ENCODE assay signal across 8 cellular contexts in the genomic region with DNA sequence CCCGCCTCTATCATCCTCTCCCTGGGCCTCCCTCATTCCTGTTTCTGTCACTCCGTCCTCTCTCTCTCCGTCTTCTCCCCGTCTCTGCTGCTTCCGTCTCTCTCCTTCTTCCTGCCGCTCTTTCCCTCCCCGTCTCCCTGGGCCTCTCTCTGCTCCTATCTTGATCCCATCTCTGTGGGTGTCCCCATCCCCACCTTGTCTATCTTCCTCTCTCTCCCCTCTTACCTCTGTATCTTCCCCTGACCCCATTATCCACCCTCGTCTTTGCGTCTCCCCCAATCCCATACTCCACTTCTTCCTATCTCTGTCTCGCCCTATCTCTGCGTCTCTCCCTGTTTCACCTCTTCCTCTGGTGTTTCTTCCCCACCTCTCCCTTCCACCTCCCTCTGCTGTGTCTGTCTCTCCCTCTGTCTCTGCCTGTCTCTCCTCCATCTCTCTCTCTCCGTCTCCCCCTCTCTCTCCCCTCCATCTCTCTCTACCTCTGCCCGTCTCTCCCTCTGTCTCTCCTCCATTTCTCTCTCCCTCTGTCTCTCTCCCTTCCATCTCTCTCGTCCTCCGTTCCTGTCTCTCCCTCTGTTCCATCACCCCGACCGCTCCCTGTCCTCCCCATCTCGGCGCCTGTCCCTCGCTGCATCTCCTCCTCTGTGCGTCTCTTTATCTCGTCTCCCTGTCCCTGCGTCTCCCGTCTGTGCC. TPM values are rescaled to one million over a fixed set of nuclear protein-coding genes. Genes with fewer than 3 reads are reported as not detected.
DNase-seq lines count a peak whose midpoint lies in the region; ATAC-seq lines count a peak whose summit lies in the region.

No MANE protein-coding gene starts in this region.

- peak overlapping the region; percentile 86 for H3K27ac Mint-ChIP-seq in stimulated activated naive CD8-positive, alpha-beta T cell treated with anti-CD3 and anti-CD28 coated beads, Interleukin-15, Interleukin-2, amounts not matched to agents 100 ng/mL and 50 ng/mL, for 24 hours
- peak overlapping the region; percentile 91 for H3K27ac Mint-ChIP-seq in activated naive CD8-positive, alpha-beta T cell treated with anti-CD3 and anti-CD28 coated beads, Interleukin-2, amount 10 ng/mL, durations not matched to agents 7 days and 5 days
- H3K27ac Mint-ChIP-seq in memory B cell: peak overlapping the region; percentile 64

- peaks cover 36% of the 10 kb centered on the region for H3K27me3 Mint-ChIP-seq in stimulated activated naive CD8-positive, alpha-beta T cell treated with anti-CD3 and anti-CD28 coated beads, Interleukin-15, Interleukin-2, amounts not matched to agents 100 ng/mL and 50 ng/mL, for 24 hours
- peaks cover 48% of the 10 kb centered on the region for H3K27me3 Mint-ChIP-seq in activated naive CD8-positive, alpha-beta T cell treated with anti-CD3 and anti-CD28 coated beads, Interleukin-2, amount 10 ng/mL, durations not matched to agents 7 days and 5 days
- peaks cover 32% of the 10 kb centered on the region for H3K27me3 Mint-ChIP-seq in memory B cell

- H3K4me3 Mint-ChIP-seq in stimulated activated naive CD8-positive, alpha-beta T cell treated with anti-CD3 and anti-CD28 coated beads, Interleukin-15, Interleukin-2, amounts not matched to agents 100 ng/mL and 50 ng/mL, for 24 hours: peak overlapping the region; percentile 84
- peak overlapping the region; percentile 93 for H3K4me3 Mint-ChIP-seq in activated naive CD8-positive, alpha-beta T cell treated with anti-CD3 and anti-CD28 coated beads, Interleukin-2, amount 10 ng/mL, durations not matched to agents 7 days and 5 days
- peak overlapping the region; percentile 87 for H3K4me3 Mint-ChIP-seq in memory B cell

- no peaks in the 10 kb centered on the region for H3K36me3 Mint-ChIP-seq in stimulated activated naive CD8-positive, alpha-beta T cell treated with anti-CD3 and anti-CD28 coated beads, Interleukin-15, Interleukin-2, amounts not matched to agents 100 ng/mL and 50 ng/mL, for 24 hours (ENCODE audit: low read depth)
- peaks cover 4% of the 10 kb centered on the region for H3K36me3 Mint-ChIP-seq in activated naive CD8-positive, alpha-beta T cell treated with anti-CD3 and anti-CD28 coated beads, Interleukin-2, amount 10 ng/mL, durations not matched to agents 7 days and 5 days
- peaks cover 8% of the 10 kb centered on the region for H3K36me3 Mint-ChIP-seq in memory B cell

- H3K9me3 Mint-ChIP-seq in stimulated activated naive CD8-positive, alpha-beta T cell treated with anti-CD3 and anti-CD28 coated beads, Interleukin-15, Interleukin-2, amounts not matched to agents 100 ng/mL and 50 ng/mL, for 24 hours: peaks cover 3% of the 10 kb centered on the region
- no peaks in the 10 kb centered on the region for H3K9me3 Mint-ChIP-seq in activated naive CD8-positive, alpha-beta T cell treated with anti-CD3 and anti-CD28 coated beads, Interleukin-2, amount 10 ng/mL, durations not matched to agents 7 days and 5 days
- H3K9me3 Mint-ChIP-seq in memory B cell: peaks cover 3% of the 10 kb centered on the region

- H3K4me1 Mint-ChIP-seq in stimulated activated naive CD8-positive, alpha-beta T cell treated with anti-CD3 and anti-CD28 coated beads, Interleukin-15, Interleukin-2, amounts not matched to agents 100 ng/mL and 50 ng/mL, for 24 hours (ENCODE audit: low read depth): peaks cover 29% of the 10 kb centered on the region
- H3K4me1 Mint-ChIP-seq in activated naive CD8-positive, alpha-beta T cell treated with anti-CD3 and anti-CD28 coated beads, Interleukin-2, amount 10 ng/mL, durations not matched to agents 7 days and 5 days: peaks cover 25% of the 10 kb centered on the region
- peaks cover 42% of the 10 kb centered on the region for H3K4me1 Mint-ChIP-seq in memory B cell

- POLR2A ChIA-PET in activated naive CD8-positive, alpha-beta T cell treated with anti-CD3 and anti-CD28 coated beads, Interleukin-2, amount 10 ng/mL, durations not matched to agents 7 days and 5 days (lab: Charles Lee): interaction anchor here (2.2 kb wide), 1 partner anchor 34 kb away, joined by 7 read pairs; a partner anchor contains a TSS

- ATAC-seq in stimulated activated naive CD8-positive, alpha-beta T cell treated with anti-CD3 and anti-CD28 coated beads, Interleukin-15, Interleukin-2, amounts not matched to agents 100 U/mL and 50 U/mL, for 24 hours: no peak
- no peak for ATAC-seq in activated naive CD8-positive, alpha-beta T cell treated with anti-CD3 and anti-CD28 coated beads, Interleukin-2, amount 10 ng/mL, durations not matched to agents 7 days and 5 days (ENCODE audit: low read depth)
- ATAC-seq in memory B cell (ENCODE audit: low read depth): no peak
- no peak for ATAC-seq in GM18868 (IDR thresholded peaks at IDR 0.05; ENCODE audit: unreplicated experiment)
- ATAC-seq in HG03565 (IDR thresholded peaks at IDR 0.05; ENCODE audit: unreplicated experiment): no peak

- no peak for DNase-seq in stimulated activated naive CD8-positive, alpha-beta T cell treated with anti-CD3 and anti-CD28 coated beads, Interleukin-15, Interleukin-2, amounts not matched to agents 100 U/mL and 50 U/mL, for 24 hours
- DNase-seq in activated naive CD8-positive, alpha-beta T cell treated with anti-CD3 and anti-CD28 coated beads, Interleukin-2, amount 10 ng/mL, durations not matched to agents 7 days and 5 days: no peak
- DNase-seq in memory B cell (ENCODE audit: low spot score in 2 of 2) (no peak), SKM-1 treated with dmso at 0.1 percent for 144 hours (lab: John Stamatoyannopoulos, UW; ENCODE audit: unreplicated experiment) (no peak), NCI-H1092 treated with DMSO at 0.1 percent for 48 hours (lab: John Stamatoyannopoulos, UW) (no peak)

RNA-seq across cellular contexts. Expression of a gene that starts 4.3 kb away (rescaled TPM):
- total RNA-seq in activated naive CD8-positive, alpha-beta T cell treated with anti-CD3 and anti-CD28 coated beads, Interleukin-2, amount 10 ng/mL, durations not matched to agents 7 days and 5 days: under 1 TPM; 0.14 to 0.17 TPM

RNA-seq across cellular contexts. Expression of a gene that starts 6.4 kb away (rescaled TPM):
- 10 to 100 TPM; 75.8 to 75.9 TPM for total RNA-seq in activated naive CD8-positive, alpha-beta T cell treated with anti-CD3 and anti-CD28 coated beads, Interleukin-2, amount 10 ng/mL, durations not matched to agents 7 days and 5 days

RNA-seq across cellular contexts. Expression of a gene that starts 33.6 kb away (rescaled TPM):
- total RNA-seq in activated naive CD8-positive, alpha-beta T cell treated with anti-CD3 and anti-CD28 coated beads, Interleukin-2, amount 10 ng/mL, durations not matched to agents 7 days and 5 days: under 1 TPM in 1 of 2 experiments, not detected in 1; 0.30 TPM

RNA-seq across cellular contexts. Expression of a gene that starts 34.0 kb away (rescaled TPM):
- total RNA-seq in activated naive CD8-positive, alpha-beta T cell treated with anti-CD3 and anti-CD28 coated beads, Interleukin-2, amount 10 ng/mL, durations not matched to agents 7 days and 5 days: 10 to 100 TPM; 24.8 to 26.1 TPM

RNA-seq across cellular contexts. Expression of a gene that starts 48.0 kb away (rescaled TPM):
- total RNA-seq in activated naive CD8-positive, alpha-beta T cell treated with anti-CD3 and anti-CD28 coated beads, Interleukin-2, amount 10 ng/mL, durations not matched to agents 7 days and 5 days: 10 to 100 TPM; 31.3 to 36.0 TPM
